16 cellular contexts compared by ENCODE assay signal in genomic region chr4:55111601-55112000, GRCh38. TPM values are rescaled to one million over a fixed set of nuclear protein-coding genes. Genes with fewer than 3 reads are reported as not detected.
DNase-seq lines count a peak whose midpoint lies in the region; ATAC-seq and TF ChIP-seq lines count a peak whose summit lies in the region.
"Had no signal": no experiment of that assay in that cellular context is flagged by ENCODE, and none has a peak within 500 bp of the region (broad histone marks: within the 10 kb centered on the region; RNA-seq: fewer than 3 reads in every experiment).

No MANE protein-coding gene starts in this region.

- H3K79me2 ChIP-seq in H9 (ENCODE audit: insufficient read depth, low read length) (no peaks in the 10 kb centered on the region), Karpas-422 (ENCODE audit: low read length) (no peaks in the 10 kb centered on the region)

- H4K20me1 ChIP-seq in H9 (ENCODE audit: control insufficient read depth, insufficient read depth, insufficient read length) (no peaks in the 10 kb centered on the region), Karpas-422 (ENCODE audit: insufficient read depth, low read depth, low read length) (no peaks in the 10 kb centered on the region)
- H4K20me1 ChIP-seq: BLaER1 had no signal

- H3K23ac ChIP-seq in H9 (ENCODE audit: insufficient read length, low read depth, low read length), result no peak overlapping the region

- H3K4me1 ChIP-seq in H9 (ENCODE audit: insufficient read depth, low read length) (no peaks in the 10 kb centered on the region; the same call in 1 of the 2 replicates), Karpas-422 (ENCODE audit: low read length) (no peaks in the 10 kb centered on the region)
- H3K4me1 ChIP-seq: Caco-2 had no signal

- H3K4me2 ChIP-seq in H9 (ENCODE audit: insufficient read depth, insufficient read length, low read length) (no peak overlapping the region), Karpas-422 (ENCODE audit: low read depth, low read length, poor library complexity, severe bottlenecking) (no peak overlapping the region)
- H3K4me2 ChIP-seq: BLaER1 had no signal

- no peak overlapping the region for H2BK5ac ChIP-seq in H9 (ENCODE audit: insufficient read length, low read length)

- H2AFZ ChIP-seq in H9 (ENCODE audit: low read length) (no peak overlapping the region), Karpas-422 (ENCODE audit: low read length) (no peak overlapping the region)

- H3T11ph ChIP-seq in H9 (ENCODE audit: low read length), result no peak overlapping the region

- H3K9me3 ChIP-seq in H9 (ENCODE audit: control insufficient read depth, low read depth, low read length), result no peaks in the 10 kb centered on the region
- H3K9me3 ChIP-seq in Karpas-422 (ENCODE audit: low read length), result no peaks in the 10 kb centered on the region
- H3K9me3 ChIP-seq: BLaER1, Caco-2 had no signal

- H3K27ac Mint-ChIP-seq in H9 (no peak overlapping the region), endothelial cell (ENCODE audit: unreplicated experiment) (peak overlapping the region; percentile 58)
- H3K27ac Mint-ChIP-seq: B cell; CD4-positive, CD25-positive, alpha-beta regulatory T cell; CD8-positive, alpha-beta T cell had no signal

- H3K23me2 ChIP-seq in H9 (ENCODE audit: insufficient read length, low read depth, low read length, poor library complexity, severe bottlenecking), result no peaks in the 10 kb centered on the region

- TF ChIP-seq CTCF in H9 (conservative IDR thresholded peaks at IDR 0.05) (no peak), endothelial cell (IDR thresholded peaks at IDR 0.05; ENCODE audit: unreplicated experiment) (no peak)

- no peak overlapping the region for H3K18ac ChIP-seq in H9 (ENCODE audit: insufficient read length, low read depth, low read length)

- H3K4me1 Mint-ChIP-seq in H9, result peaks cover 4 to 10% of the 10 kb centered on the region in 2 experiments
- H3K4me1 Mint-ChIP-seq in endothelial cell (ENCODE audit: unreplicated experiment), result peaks cover 82% of the 10 kb centered on the region
- H3K4me1 Mint-ChIP-seq: B cell; CD4-positive, CD25-positive, alpha-beta regulatory T cell had no signal

- no peak overlapping the region for H4K8ac ChIP-seq in H9 (replicated peaks; ENCODE audit: insufficient read length, low read depth, low read length)

- H2BK15ac ChIP-seq in H9 (ENCODE audit: low read depth, low read length), result no peak overlapping the region

- no peak for DNase-seq in H9
- peak; percentile 4 for DNase-seq in Karpas-422
- DNase-seq in endothelial cell (ENCODE audit: low spot score), result no peak
- DNase-seq in ACHN, result no peak
- DNase-seq: Caco-2; CD4-positive, CD25-positive, alpha-beta regulatory T cell; CD8-positive, alpha-beta T cell; DMS153; DND-41; GOT3; HCEC 1CT had no signal

- no peak overlapping the region for H2AK5ac ChIP-seq in H9 (ENCODE audit: insufficient read length, low read length)

- no peak overlapping the region for H3K4ac ChIP-seq in H9 (ENCODE audit: low read depth, low read length)

- in situ Hi-C loops in ACHN (cut with HindIII; ENCODE audit: low pct_ligation_motif_present, low pct_unique_long_range_greater_than_20kb, low sequenced_read_pairs), result no loop called here

- peak overlapping the region; percentile 11 for H2BK20ac ChIP-seq in H9 (ENCODE audit: low read depth, low read length, poor library complexity, severe bottlenecking)

- no peaks in the 10 kb centered on the region for H3K9me2 ChIP-seq in Karpas-422 (replicated peaks; ENCODE audit: insufficient read depth, low read length)

- H3K4me3 ChIP-seq in Karpas-422 (ENCODE audit: low read length), result no peak overlapping the region
- H3K4me3 ChIP-seq: BLaER1 had no signal

- no peaks in the 10 kb centered on the region for H3K36me3 ChIP-seq in Karpas-422 (ENCODE audit: insufficient read depth, low read length)
- H3K36me3 ChIP-seq: BLaER1 had no signal

- H3K27me3 ChIP-seq in H9 (ENCODE audit: insufficient read depth, low read length), result no peaks in the 10 kb centered on the region
- H3K27me3 ChIP-seq in Karpas-422 (ENCODE audit: low read length), result no peaks in the 10 kb centered on the region
- H3K27me3 ChIP-seq: BLaER1 had no signal

- H3K9ac ChIP-seq in H9 (ENCODE audit: extremely low read depth, insufficient read length, low read length) (no peak overlapping the region), Karpas-422 (ENCODE audit: low read length) (no peak overlapping the region)
- H3K9ac ChIP-seq: BLaER1 had no signal

- no peak for ATAC-seq in GM21526 (IDR thresholded peaks at IDR 0.05; ENCODE audit: low FRiP score, unreplicated experiment)
- no peak for ATAC-seq in SK-N-SH treated with all-trans-retinoic acid at 6 μM for 48 hours
- ATAC-seq: CD8-positive, alpha-beta T cell had no signal

- H2BK12ac ChIP-seq in H9 (ENCODE audit: insufficient read length, low read depth, low read length), result no peak overlapping the region

- no peak overlapping the region for H3K14ac ChIP-seq in H9 (ENCODE audit: insufficient read depth, low read length)

- H3K9me3 Mint-ChIP-seq in H9 (no peaks in the 10 kb centered on the region), endothelial cell (ENCODE audit: unreplicated experiment) (no peaks in the 10 kb centered on the region)
- H3K9me3 Mint-ChIP-seq: CD4-positive, CD25-positive, alpha-beta regulatory T cell; CD8-positive, alpha-beta T cell had no signal

- H3K79me1 ChIP-seq in H9 (ENCODE audit: insufficient read depth, low read depth, low read length, poor library complexity, severe bottlenecking), result no peaks in the 10 kb centered on the region

- H3K4me3 Mint-ChIP-seq in H9 (no peak overlapping the region), endothelial cell (ENCODE audit: unreplicated experiment) (peak overlapping the region; percentile 64)
- H3K4me3 Mint-ChIP-seq: B cell; CD4-positive, CD25-positive, alpha-beta regulatory T cell; CD8-positive, alpha-beta T cell had no signal

- H3K27ac ChIP-seq in H9 (ENCODE audit: insufficient read length, low read depth, low read length), result no peak overlapping the region
- H3K27ac ChIP-seq in Karpas-422 (ENCODE audit: low read length), result no peak overlapping the region
- H3K27ac ChIP-seq: BLaER1, C4-2B had no signal

- no CpG with 5 or more reads among the region's 1 CpG for WGBS in H9 (ENCODE audit: extremely low coverage, insufficient read length, low lambda C conversion rate)

- H3K56ac ChIP-seq in H9 (ENCODE audit: insufficient read length, low read depth, low read length), result no peak overlapping the region

- H3K36me3 Mint-ChIP-seq in H9 (ENCODE audit: insufficient read depth in 1 of 3, low read depth in 3 of 3) (peaks cover 18 to 78% (median 56%) of the 10 kb centered on the region in 3 experiments; a peak in 6 of 7 replicates), endothelial cell (ENCODE audit: low read depth, unreplicated experiment) (peaks cover 87% of the 10 kb centered on the region)
- H3K36me3 Mint-ChIP-seq: CD4-positive, CD25-positive, alpha-beta regulatory T cell; CD8-positive, alpha-beta T cell had no signal

- no peaks in the 10 kb centered on the region; the same call in 1 of the 2 replicates for H3K27me3 Mint-ChIP-seq in H9 (ENCODE audit: low read depth)
- peaks cover 14% of the 10 kb centered on the region for H3K27me3 Mint-ChIP-seq in endothelial cell (ENCODE audit: unreplicated experiment)
- H3K27me3 Mint-ChIP-seq: B cell had no signal

- no peak overlapping the region for H4K91ac ChIP-seq in H9 (ENCODE audit: insufficient read length, low read depth, low read length)

- no peak overlapping the region for H2BK120ac ChIP-seq in H9 (ENCODE audit: low read depth, low read length, poor library complexity, severe bottlenecking)

- no peak overlapping the region for H4K5ac ChIP-seq in H9 (ENCODE audit: insufficient read length, low read depth, low read length)

TF ChIP-seq in SK-N-SH treated with all-trans-retinoic acid at 6 μM for 48 hours, 23 proteins besides CTCF, POLR2A, EP300 and RAD21 (continues in another document):
- TF ChIP-seq PATZ1 (CRISPR knock-in tag; IDR thresholded peaks at IDR 0.05; ENCODE audit: borderline replicate concordance), result no peak
- no peak for TF ChIP-seq OSR1 (CRISPR knock-in tag; IDR thresholded peaks at IDR 0.05)
- no peak for TF ChIP-seq CSRNP3 (CRISPR knock-in tag; IDR thresholded peaks at IDR 0.05)

RNA-seq across cellular contexts. Expression of gene KDR, which starts 13.8 kb away (rescaled TPM):
- total RNA-seq in H9 (2021), result 48.2 and 51.4 TPM in 2 replicates
- total RNA-seq in Karpas-422 (2014; rRNA removed; shearing (Covaris generic); ENCODE audit: low replicate concordance), result not detected in 2 replicates
- total RNA-seq in endothelial cell (ENCODE audit: unreplicated experiment), result 924 TPM
- total RNA-seq: B cell; Caco-2; CD4-positive, CD25-positive, alpha-beta regulatory T cell; CD8-positive, alpha-beta T cell had no signal

Comparison
In these comparisons a context has a peak if more than half of its experiments do, and no peak if none do; other contexts are left out.
1. RNA of gene KDR, which starts 13.8 kb away (total RNA-seq): 924 TPM in endothelial cell (single experiment) and 48.2 to 51.4 TPM in H9; not detected in Karpas-422; every median in the first group is over 10 times any median in the second.